12 cellular contexts compared by ENCODE assay signal in genomic region chr12:116389990-116390655, GRCh38.
DNase-seq lines count a peak whose midpoint lies in the region; ATAC-seq and TF ChIP-seq lines count a peak whose summit lies in the region.
"Had no signal": no experiment of that assay in that cellular context is flagged by ENCODE, and none has a peak within 500 bp of the region (broad histone marks: within the 10 kb centered on the region; RNA-seq: fewer than 3 reads in every experiment).

No MANE protein-coding gene starts in this region.

- DNase-seq in cardiac muscle cell (ENCODE audit: low read depth in 1 of 2, low spot score in 1 of 2): peak in 1 of 2 donors; percentile 94
- DNase-seq in right atrium auricular region (ENCODE audit: low spot score): no peak
- DNase-seq in mammary epithelial cell: peak; percentile 97
- DNase-seq in kidney glomerular epithelial cell (lab: John Stamatoyannopoulos, UW): peak; percentile 94
- DNase-seq in aorta: peak in 1 of 2 donors; percentile 46
- no peak for DNase-seq in GM20000 (ENCODE audit: low spot score)
- no peak for DNase-seq in activated CD4-positive, alpha-beta memory T cell treated with anti-CD3 and anti-CD28 coated beads for 36 hours
- DNase-seq: NCI-H510A; stimulated activated CD8-positive, alpha-beta memory T cell treated with anti-CD3 and anti-CD28 coated beads, Interleukin-4, amount 100 ng/mL, for 48 hours had no signal

- in situ Hi-C loops in mammary epithelial cell (cut with MboI; ENCODE audit: low sequenced_read_pairs in 2 of 2): no loop called here

- CTCF ChIA-PET in mammary epithelial cell (lab: Charles Lee; ENCODE audit: low non-redundant PET): interaction anchor here (0.5 kb wide), 1 partner anchor 112 kb away, joined by 10 read pairs; the partner anchor contains the start of gene MED13L
- CTCF ChIA-PET in activated CD4-positive, alpha-beta memory T cell treated with anti-CD3 and anti-CD28 coated beads for 36 hours (lab: Charles Lee): no interaction called here

- no peak overlapping the region for H2AFZ ChIP-seq in mammary epithelial cell (ENCODE audit: low read depth, low read length)

- H3K4me2 ChIP-seq in mammary epithelial cell (ENCODE audit: insufficient read depth, low read depth, low read length): peak overlapping the region; percentile 46

- no peaks in the 10 kb centered on the region for H3K9me3 Mint-ChIP-seq in activated CD4-positive, alpha-beta memory T cell treated with anti-CD3 and anti-CD28 coated beads for 36 hours
- H3K9me3 Mint-ChIP-seq: activated naive CD4-positive, alpha-beta T cell treated with anti-CD3 and anti-CD28 coated beads, Interleukin-2, amount 50 U/mL, for 24 hours had no signal

- H3K27me3 Mint-ChIP-seq in activated CD4-positive, alpha-beta memory T cell treated with anti-CD3 and anti-CD28 coated beads for 36 hours: peaks cover 2% of the 10 kb centered on the region
- H3K27me3 Mint-ChIP-seq: activated naive CD4-positive, alpha-beta T cell treated with anti-CD3 and anti-CD28 coated beads, Interleukin-2, amount 50 U/mL, for 24 hours had no signal

- no peaks in the 10 kb centered on the region for H3K4me1 Mint-ChIP-seq in activated CD4-positive, alpha-beta memory T cell treated with anti-CD3 and anti-CD28 coated beads for 36 hours (ENCODE audit: low read depth)

- H3K27me3 ChIP-seq in cardiac muscle cell: no peaks in the 10 kb centered on the region
- no peaks in the 10 kb centered on the region for H3K27me3 ChIP-seq in right atrium auricular region
- no peaks in the 10 kb centered on the region for H3K27me3 ChIP-seq in mammary epithelial cell (ENCODE audit: insufficient read depth, low read length)
- no peaks in the 10 kb centered on the region for H3K27me3 ChIP-seq in aorta (ENCODE audit: control insufficient read depth in 1 of 2, insufficient read depth in 2 of 2, low read length in 1 of 2)
- H3K27me3 ChIP-seq: neutrophil had no signal

- H3K27ac ChIP-seq in cardiac muscle cell: no peak overlapping the region
- no peak overlapping the region for H3K27ac ChIP-seq in right atrium auricular region
- H3K27ac ChIP-seq in mammary epithelial cell (ENCODE audit: insufficient read depth, low read depth, low read length): peak overlapping the region; percentile 9
- H3K27ac ChIP-seq in aorta (ENCODE audit: low read depth in 1 of 2, low read length in 2 of 2): no peak overlapping the region
- H3K27ac ChIP-seq: neutrophil had no signal

- H3K27ac Mint-ChIP-seq in activated CD4-positive, alpha-beta memory T cell treated with anti-CD3 and anti-CD28 coated beads for 36 hours: no peak overlapping the region
- H3K27ac Mint-ChIP-seq: activated naive CD4-positive, alpha-beta T cell treated with anti-CD3 and anti-CD28 coated beads, Interleukin-2, amount 50 U/mL, for 24 hours had no signal

- POLR2A ChIA-PET in activated CD4-positive, alpha-beta memory T cell treated with anti-CD3 and anti-CD28 coated beads for 36 hours (lab: Charles Lee): no interaction called here

- H3K9ac ChIP-seq in mammary epithelial cell (ENCODE audit: insufficient read depth, low read length): no peak overlapping the region

- H3K79me2 ChIP-seq in mammary epithelial cell (ENCODE audit: insufficient read depth, low read length): no peaks in the 10 kb centered on the region

- dilution Hi-C loops in mammary epithelial cell (cut with HindIII; ENCODE audit: low sequenced_read_pairs): loop anchor here (5.0 kb wide), 1 partner anchor 38 kb away; no protein-coding TSS in a partner anchor

- H3K4me1 ChIP-seq in cardiac muscle cell (ENCODE audit: low read depth) (no peaks in the 10 kb centered on the region), right atrium auricular region (peaks cover 0 to 8% of the 10 kb centered on the region in 2 donors), mammary epithelial cell (ENCODE audit: insufficient read depth, low read length) (peaks cover 24% of the 10 kb centered on the region), aorta (ENCODE audit: control insufficient read depth in 1 of 2, insufficient read depth in 2 of 2, low read length in 2 of 2) (peaks cover 0 to 4% of the 10 kb centered on the region in 2 donors)

- H3K36me3 ChIP-seq in cardiac muscle cell (no peaks in the 10 kb centered on the region), right atrium auricular region (no peaks in the 10 kb centered on the region), mammary epithelial cell (ENCODE audit: insufficient read depth, low read length) (no peaks in the 10 kb centered on the region), aorta (ENCODE audit: control insufficient read depth in 1 of 2, insufficient read depth in 2 of 2, low read length in 1 of 2) (no peaks in the 10 kb centered on the region)
- H3K36me3 ChIP-seq: neutrophil had no signal

- H3K36me3 Mint-ChIP-seq in activated CD4-positive, alpha-beta memory T cell treated with anti-CD3 and anti-CD28 coated beads for 36 hours: no peaks in the 10 kb centered on the region
- H3K36me3 Mint-ChIP-seq: activated naive CD4-positive, alpha-beta T cell treated with anti-CD3 and anti-CD28 coated beads, Interleukin-2, amount 50 U/mL, for 24 hours had no signal

- H3K4me3 ChIP-seq in cardiac muscle cell (no peak overlapping the region), right atrium auricular region (no peak overlapping the region), mammary epithelial cell (replicated peaks in 1 of 3; ENCODE audit: insufficient read depth in 1 of 3, low read depth in 2 of 3, low read length in 3 of 3) (no peak overlapping the region), aorta (ENCODE audit: low read length in 2 of 2) (no peak overlapping the region)

- peak; percentile 8 for TF ChIP-seq CTCF in cardiac muscle cell (IDR thresholded peaks at IDR 0.05; ENCODE audit: low read depth, low read length)
- TF ChIP-seq CTCF in right atrium auricular region (IDR thresholded peaks at IDR 0.05): no peak
- TF ChIP-seq CTCF in mammary epithelial cell (conservative IDR thresholded peaks at IDR 0.05 in 1 of 2, IDR thresholded peaks at IDR 0.05 in 1 of 2; ENCODE audit: extremely low read depth in 1 of 2, insufficient read depth in 1 of 2, low read depth in 1 of 2, low read length in 2 of 2): no peak
- TF ChIP-seq CTCF in GM20000 (IDR thresholded peaks at IDR 0.05; ENCODE audit: extremely low read depth, missing control alignments): no peak

- BruUV-seq in mammary epithelial cell (replicated peaks; lab: Mats Ljungman, UMichigan): no TSS peak

- WGBS in mammary epithelial cell (ENCODE audit: low coverage, missing lambda C conversion rate): 2% methylated on average over 8 of the region's 8 CpGs
- 32 to 34% methylated on average over 8 of the region's 8 CpGs for WGBS in aorta, 2 donors

- intact Hi-C loops in mammary epithelial cell (cut with micrococcal nuclease): no loop called here
- intact Hi-C loops in aorta (cut with DNase I): loop anchor here in 1 of 2 donors (5.0 kb wide), 1 partner anchor 42 kb away; no protein-coding TSS in a partner anchor
- intact Hi-C loops in activated CD4-positive, alpha-beta memory T cell treated with anti-CD3 and anti-CD28 coated beads for 36 hours (cut with micrococcal nuclease): no loop called here

- no peak overlapping the region for H3K4me3 Mint-ChIP-seq in activated CD4-positive, alpha-beta memory T cell treated with anti-CD3 and anti-CD28 coated beads for 36 hours
- H3K4me3 Mint-ChIP-seq: activated naive CD4-positive, alpha-beta T cell treated with anti-CD3 and anti-CD28 coated beads, Interleukin-2, amount 50 U/mL, for 24 hours had no signal

- H4K20me1 ChIP-seq in mammary epithelial cell (ENCODE audit: insufficient read depth, low read length): no peaks in the 10 kb centered on the region

- no peaks in the 10 kb centered on the region for H3K9me3 ChIP-seq in cardiac muscle cell (ENCODE audit: low read depth)
- peaks cover 0 to 12% of the 10 kb centered on the region in 2 donors for H3K9me3 ChIP-seq in right atrium auricular region
- H3K9me3 ChIP-seq in mammary epithelial cell (replicated peaks; ENCODE audit: insufficient read depth, low read length): no peaks in the 10 kb centered on the region
- no peaks in the 10 kb centered on the region for H3K9me3 ChIP-seq in aorta (ENCODE audit: control insufficient read depth, low read length)
- H3K9me3 ChIP-seq: neutrophil had no signal

- ATAC-seq in aorta (ENCODE audit: low FRiP score) (peak; percentile 77), HG03460 (IDR thresholded peaks at IDR 0.05; ENCODE audit: unreplicated experiment) (no peak)

Comparison
In these comparisons a context has a peak if more than half of its experiments do, and no peak if none do; other contexts are left out.
1. DNase-seq: peak in mammary epithelial cell (single experiment) and kidney glomerular epithelial cell (single experiment); none in right atrium auricular region (single experiment), GM20000 (single experiment) and activated CD4-positive, alpha-beta memory T cell treated with anti-CD3 and anti-CD28 coated beads for 36 hours (single experiment).